Comparison of ENCODE assay signal across 7 cellular contexts in the genomic region with DNA sequence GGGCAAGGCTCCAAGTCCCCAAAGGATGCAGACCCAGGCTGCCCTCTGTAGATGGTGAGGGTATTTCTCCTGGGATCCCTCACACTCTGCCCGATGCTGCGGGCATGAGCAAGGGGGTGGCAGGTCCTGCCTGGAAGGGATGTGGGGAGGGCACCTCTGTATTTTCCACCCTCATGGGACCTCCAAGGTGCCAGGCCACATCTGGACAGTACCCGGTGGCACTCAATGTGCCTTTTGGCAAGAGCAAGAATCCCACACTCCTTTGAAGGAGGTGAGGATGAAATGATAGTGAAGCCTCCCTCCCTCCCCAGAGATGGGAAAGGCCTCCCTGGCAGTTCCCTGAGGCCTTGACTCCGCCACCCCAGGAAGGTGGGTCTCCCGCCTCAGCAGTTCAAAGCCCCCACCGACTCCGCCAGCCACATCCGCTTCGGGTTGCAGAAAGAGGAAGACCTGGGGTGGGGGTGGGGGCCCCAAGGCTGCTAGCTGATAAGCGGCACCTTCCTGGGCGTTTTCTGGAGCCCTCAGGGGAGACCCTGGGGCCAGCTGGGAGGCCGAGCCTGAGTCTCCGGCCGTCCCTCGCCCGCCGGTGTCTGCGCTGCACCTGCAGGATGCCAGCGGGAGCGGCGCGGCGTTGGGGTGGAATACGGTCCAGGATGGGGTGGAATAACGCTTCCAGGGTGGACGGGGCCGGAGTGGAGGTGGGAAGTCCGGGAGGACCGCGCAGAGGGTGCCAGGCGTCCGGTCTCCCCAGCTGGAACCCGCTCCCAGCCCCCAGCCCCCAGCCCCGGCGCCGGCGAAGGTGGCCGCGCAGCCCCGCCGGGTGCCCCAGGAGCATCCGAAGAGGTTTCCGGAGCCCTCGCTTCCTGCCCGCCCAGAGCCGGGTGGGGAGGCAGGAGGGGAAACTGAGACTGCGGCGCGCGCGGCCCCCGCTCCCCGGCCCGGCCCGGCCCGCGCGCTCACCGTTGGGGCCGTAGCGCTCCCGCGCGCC. TPM values are rescaled to one million over a fixed set of nuclear protein-coding genes. Genes with fewer than 3 reads are reported as not detected.
A peak's percentile ranks its signal among the peaks of the same experiment; 100 is the strongest.
DNase-seq lines count a peak whose midpoint lies in the region; ATAC-seq lines count a peak whose summit lies in the region.

No MANE protein-coding gene starts in this region.

- H3K4me1 ChIP-seq in HUES48 (ENCODE audit: control insufficient read depth, insufficient read depth, low read length) = peaks cover 29% of the 10 kb centered on the region; the same call in 1 of the 2 replicates

- H3K9ac ChIP-seq in HUES48 (ENCODE audit: low read depth, low read length) = no peak overlapping the region

- peak overlapping the region; percentile 65 for H3K4me3 ChIP-seq in HUES48 (ENCODE audit: low read depth, low read length)

- intact Hi-C loops in activated CD4-positive, alpha-beta T cell treated with anti-CD3 and anti-CD28 coated beads, Interleukin-2, amount 10 ng/mL, durations not matched to agents 24 days and 14 days (cut with micrococcal nuclease) = loop anchor here (2.0 to 5.0 kb wide), 5 partner anchors 41 to 241 kb away; a partner anchor contains a TSS

- no peaks in the 10 kb centered on the region for H3K36me3 ChIP-seq in HUES48 (ENCODE audit: control insufficient read depth, insufficient read depth, low read length)

- H3K27ac ChIP-seq in HUES48 (ENCODE audit: low read depth, low read length) = no peak overlapping the region

- no peaks in the 10 kb centered on the region for H3K9me3 Mint-ChIP-seq in activated CD4-positive, alpha-beta T cell treated with anti-CD3 and anti-CD28 coated beads, Interleukin-2, amount 10 ng/mL, durations not matched to agents 24 days and 14 days

- DNase-seq in activated CD4-positive, alpha-beta T cell treated with anti-CD3 and anti-CD28 coated beads, Interleukin-2, amount 10 ng/mL, durations not matched to agents 24 days and 14 days = peak; percentile 91
- DNase-seq in stimulated activated CD4-positive, alpha-beta T cell treated with anti-CD3 and anti-CD28 coated beads, Interleukin-12 subunit alpha, Interleukin-12 subunit beta, amount 100 ng/mL, for 4 hours = peak; percentile 48
- no peak for DNase-seq in dermis blood vessel endothelial cell
- DNase-seq in NCI-H510A treated with DMSO at 0.1 percent for 48 hours (lab: John Stamatoyannopoulos, UW) = no peak

- H3K27me3 Mint-ChIP-seq in activated CD4-positive, alpha-beta T cell treated with anti-CD3 and anti-CD28 coated beads, Interleukin-2, amount 10 ng/mL, durations not matched to agents 24 days and 14 days = no peaks in the 10 kb centered on the region

- ATAC-seq in GM19455 (IDR thresholded peaks at IDR 0.05; ENCODE audit: unreplicated experiment) = peak; percentile 25
- peak; percentile 3 for ATAC-seq in esophagus mucosa

- H3K4me3 Mint-ChIP-seq in activated CD4-positive, alpha-beta T cell treated with anti-CD3 and anti-CD28 coated beads, Interleukin-2, amount 10 ng/mL, durations not matched to agents 24 days and 14 days = peak overlapping the region; percentile 81

- peak overlapping the region; percentile 72 for H3K27ac Mint-ChIP-seq in activated CD4-positive, alpha-beta T cell treated with anti-CD3 and anti-CD28 coated beads, Interleukin-2, amount 10 ng/mL, durations not matched to agents 24 days and 14 days

- no peaks in the 10 kb centered on the region for H3K9me3 ChIP-seq in HUES48 (ENCODE audit: control insufficient read depth, insufficient read depth, low read length)

- peaks cover 42% of the 10 kb centered on the region for H3K4me1 Mint-ChIP-seq in activated CD4-positive, alpha-beta T cell treated with anti-CD3 and anti-CD28 coated beads, Interleukin-2, amount 10 ng/mL, durations not matched to agents 24 days and 14 days

- peaks cover 6% of the 10 kb centered on the region for H3K36me3 Mint-ChIP-seq in activated CD4-positive, alpha-beta T cell treated with anti-CD3 and anti-CD28 coated beads, Interleukin-2, amount 10 ng/mL, durations not matched to agents 24 days and 14 days (ENCODE audit: low read depth)

- peaks cover 19% of the 10 kb centered on the region for H3K27me3 ChIP-seq in HUES48 (ENCODE audit: control insufficient read depth, insufficient read depth, low read length)

RNA-seq across cellular contexts. Expression of a gene that starts 0.7 kb away (rescaled TPM):
- 107 and 110 TPM in 2 replicates for total RNA-seq in activated CD4-positive, alpha-beta T cell treated with anti-CD3 and anti-CD28 coated beads, Interleukin-2, amount 10 ng/mL, durations not matched to agents 24 days and 14 days
- total RNA-seq in esophagus mucosa = 4.7 TPM
- total RNA-seq in dermis blood vessel endothelial cell = 0.23 TPM in 1 of 2 replicates, not detected in the other

RNA-seq across cellular contexts. Expression of a gene that starts 47.2 kb away (rescaled TPM):
- total RNA-seq in activated CD4-positive, alpha-beta T cell treated with anti-CD3 and anti-CD28 coated beads, Interleukin-2, amount 10 ng/mL, durations not matched to agents 24 days and 14 days = 0.47 and 0.78 TPM in 2 replicates
- 0.68 TPM for total RNA-seq in esophagus mucosa
- not detected in 2 replicates for total RNA-seq in dermis blood vessel endothelial cell

Comparison
In these comparisons a context has a peak if more than half of its experiments do, and no peak if none do; other contexts are left out.
1. DNase-seq: peak in activated CD4-positive, alpha-beta T cell treated with anti-CD3 and anti-CD28 coated beads, Interleukin-2, amount 10 ng/mL, durations not matched to agents 24 days and 14 days (single experiment) and stimulated activated CD4-positive, alpha-beta T cell treated with anti-CD3 and anti-CD28 coated beads, Interleukin-12 subunit alpha, Interleukin-12 subunit beta, amount 100 ng/mL, for 4 hours (single experiment); none in dermis blood vessel endothelial cell (single experiment) and NCI-H510A treated with DMSO at 0.1 percent for 48 hours (single experiment).
2. RNA of a gene that starts 0.7 kb away (total RNA-seq): 107 to 110 TPM in activated CD4-positive, alpha-beta T cell treated with anti-CD3 and anti-CD28 coated beads, Interleukin-2, amount 10 ng/mL, durations not matched to agents 24 days and 14 days; 4.7 TPM in esophagus mucosa (single experiment) and 0.23 TPM in dermis blood vessel endothelial cell; every median in the first group is over 10 times any median in the second.